Comparison of ENCODE assay signal across 9 cellular contexts in genomic region chr19:46489445-46490272, GRCh38. TPM values are rescaled to one million over a fixed set of nuclear protein-coding genes. Genes with fewer than 3 reads are reported as not detected.
DNase-seq lines count a peak whose midpoint lies in the region; ATAC-seq, FAIRE-seq and TF ChIP-seq lines count a peak whose summit lies in the region.
"Had no signal": no experiment of that assay in that cellular context is flagged by ENCODE, and none has a peak within 500 bp of the region (broad histone marks: within the 10 kb centered on the region; RNA-seq: fewer than 3 reads in every experiment).

No MANE protein-coding gene starts in this region.

- peaks cover 11% of the 10 kb centered on the region for H3K9me3 Mint-ChIP-seq in nephron progenitor cell

- H3K9me3 ChIP-seq in gastroesophageal sphincter: no peaks in the 10 kb centered on the region

- H3K4me1 ChIP-seq in gastroesophageal sphincter: peaks cover 0 to 57% (median 16%) of the 10 kb centered on the region in 3 donors

- 0% methylated on average over 11 of the region's 52 CpGs; no CpG with 5 or more reads in 1 of the 2 donors for WGBS in gastroesophageal sphincter (ENCODE audit: low coverage in 1 of 2), 2 donors

- in situ Hi-C loops in KBM-7 (cut with MboI; ENCODE audit: low pct_unique_long_range_greater_than_20kb, low sequenced_read_pairs): loop anchor here (10.0 kb wide), 2 partner anchors 95 to 205 kb away; no protein-coding TSS in a partner anchor

- H3K36me3 Mint-ChIP-seq in nephron progenitor cell (ENCODE audit: low read depth): peaks cover 6% of the 10 kb centered on the region

- H3K27me3 Mint-ChIP-seq in nephron progenitor cell (ENCODE audit: low read depth, poor library complexity): peaks cover 84% of the 10 kb centered on the region

- ATAC-seq in gastroesophageal sphincter (peak; percentile 47), HG03025 (IDR thresholded peaks at IDR 0.05; ENCODE audit: low FRiP score, unreplicated experiment) (no peak)

- TF ChIP-seq CTCF in gastroesophageal sphincter (IDR thresholded peaks at IDR 0.05) (peak in 3 of 4 experiments; percentile 14 to 50 (median 36)), nephron progenitor cell (IDR thresholded peaks at IDR 0.05) (peak; percentile 32)

- peaks cover 80% of the 10 kb centered on the region for H3K27me3 ChIP-seq in gastroesophageal sphincter

- no peak overlapping the region for H3K27ac ChIP-seq in gastroesophageal sphincter
- H3K27ac ChIP-seq: RWPE1 had no signal

- TF ChIP-seq EP300 in gastroesophageal sphincter (IDR thresholded peaks at IDR 0.05): no peak

- TF ChIP-seq POLR2A in gastroesophageal sphincter (IDR thresholded peaks at IDR 0.05): no peak

- peak overlapping the region in 1 of 2 donors; percentile 23 for H3K4me3 ChIP-seq in gastroesophageal sphincter

- H3K36me3 ChIP-seq in gastroesophageal sphincter: no peaks in the 10 kb centered on the region

- peaks cover 47% of the 10 kb centered on the region for H3K4me1 Mint-ChIP-seq in nephron progenitor cell

- DNase-seq in AG08395 (ENCODE audit: low spot score) (peak; percentile 73), M059J (ENCODE audit: low read depth) (peak; percentile 15), nephron progenitor cell (peak; percentile 65), KBM-7 (no peak), inferior parietal cortex (ENCODE audit: extremely low spot score) (no peak), urothelium cell line (ENCODE audit: low spot score) (no peak)

- peak overlapping the region; percentile 69 for H3K4me3 Mint-ChIP-seq in nephron progenitor cell

- FAIRE-seq in urothelium cell line (lab: Jason Lieb, UNC): no peak

- no peak overlapping the region for H3K27ac Mint-ChIP-seq in nephron progenitor cell

RNA-seq across cellular contexts. Expression of gene PNMA8B, which starts 6.0 kb away (rescaled TPM):
- total RNA-seq in M059J (2014; rRNA removed; shearing (Covaris generic)): 0.07 TPM in 1 of 2 replicates, not detected in the other
- total RNA-seq in gastroesophageal sphincter: 1 to 10 TPM; 1.2 to 3.4 (median 1.6) TPM

RNA-seq across cellular contexts. Expression of gene PNMA8A, which starts 18.3 kb away (rescaled TPM):
- total RNA-seq in M059J (2014; rRNA removed; shearing (Covaris generic)): 3.1 and 5.0 TPM in 2 replicates
- 1 to 10 TPM; 1.6 to 5.4 (median 4.0) TPM for total RNA-seq in gastroesophageal sphincter

Comparison
In these comparisons a context has a peak if more than half of its experiments do, and no peak if none do; other contexts are left out.
1. DNase-seq: peak in AG08395 (single experiment), M059J (single experiment) and nephron progenitor cell (single experiment); none in KBM-7 (single experiment), inferior parietal cortex (single experiment) and urothelium cell line (single experiment).